In genomic region chr2:48600917-48601316, GRCh38 we compare ENCODE assay signal across 19 cellular contexts. TPM values are rescaled to one million over a fixed set of nuclear protein-coding genes. Genes with fewer than 3 reads are reported as not detected.
DNase-seq lines count a peak whose midpoint lies in the region; ATAC-seq and TF ChIP-seq lines count a peak whose summit lies in the region.
"Had no signal": no experiment of that assay in that cellular context is flagged by ENCODE, and none has a peak within 500 bp of the region (broad histone marks: within the 10 kb centered on the region; RNA-seq: fewer than 3 reads in every experiment).

No MANE protein-coding gene starts in this region.

- no peaks in the 10 kb centered on the region for H3K79me1 ChIP-seq in mesenchymal stem cell (replicated peaks; ENCODE audit: low read length, poor library complexity, severe bottlenecking)

- H2AK5ac ChIP-seq in mesenchymal stem cell (ENCODE audit: low read length, severe bottlenecking) = no peak overlapping the region

- H3K4me3 ChIP-seq in mesenchymal stem cell (ENCODE audit: insufficient read depth in 1 of 2, low read depth in 1 of 2, low read length in 2 of 2) = no peak overlapping the region
- H3K4me3 ChIP-seq: stomach had no signal

- H4K8ac ChIP-seq in mesenchymal stem cell (ENCODE audit: low read length) = no peak overlapping the region

- DNase-seq in AG20443 (ENCODE audit: low spot score) (peak; percentile 58), LHCN-M2 (ENCODE audit: low read depth) (peak; percentile 30), dedifferentiated amniotic fluid mesenchymal stem cell (ENCODE audit: extremely low spot score) (peak; percentile 28), mesenchymal stem cell (peak; percentile 3), RPMI8226 (no peak), SW 1271 (lab: John Stamatoyannopoulos, UW) (no peak), mesothelial cell of epicardium (ENCODE audit: low spot score in 2 of 2, unreplicated experiment in 2 of 2) (no peak)
- DNase-seq: activated CD4-positive, alpha-beta memory T cell treated with anti-CD3 and anti-CD28 coated beads, Interleukin-2, amount 10 ng/mL, durations not matched to agents 7 days and 5 days; activated T-cell treated with anti-CD3 and anti-CD28 coated beads, Interleukin-2, amount 50 U/mL, for 24 hours; left cardiac atrium; NCI-H1048; stomach; T-helper 17 cell had no signal

- H3K4me1 ChIP-seq in mesenchymal stem cell (ENCODE audit: control insufficient read depth, insufficient read depth, low read depth, low read length) = no peaks in the 10 kb centered on the region

- H3K18ac ChIP-seq in mesenchymal stem cell (ENCODE audit: low read depth in 1 of 2, low read length in 2 of 2) = no peak overlapping the region

- peak overlapping the region; percentile 78 for H3K9ac ChIP-seq in mesenchymal stem cell (ENCODE audit: low read length)

- no peak overlapping the region for H3K4me3 Mint-ChIP-seq in mesothelial cell of epicardium
- H3K4me3 Mint-ChIP-seq: activated CD4-positive, alpha-beta memory T cell treated with anti-CD3 and anti-CD28 coated beads, Interleukin-2, amount 10 ng/mL, durations not matched to agents 7 days and 5 days; activated T-cell treated with anti-CD3 and anti-CD28 coated beads, Interleukin-2, amount 50 U/mL, for 24 hours; H9; T-helper 17 cell had no signal

- H3K9me3 Mint-ChIP-seq in mesothelial cell of epicardium = no peaks in the 10 kb centered on the region
- H3K9me3 Mint-ChIP-seq: activated CD4-positive, alpha-beta memory T cell treated with anti-CD3 and anti-CD28 coated beads, Interleukin-2, amount 10 ng/mL, durations not matched to agents 7 days and 5 days; activated naive CD4-positive, alpha-beta T cell treated with anti-CD3 and anti-CD28 coated beads, Interleukin-2, amount 50 U/mL, for 72 hours; activated T-cell treated with anti-CD3 and anti-CD28 coated beads, Interleukin-2, amount 50 U/mL, for 24 hours; H9 had no signal

- H2BK15ac ChIP-seq in mesenchymal stem cell (ENCODE audit: low read depth, poor library complexity, severe bottlenecking) = no peak overlapping the region

- H3K36me3 ChIP-seq in mesenchymal stem cell (ENCODE audit: control insufficient read depth in 1 of 2, insufficient read depth in 2 of 2, low read depth in 1 of 2, low read length in 2 of 2) = no peaks in the 10 kb centered on the region
- H3K36me3 ChIP-seq: WERI-Rb-1 had no signal

- no peak overlapping the region for H3K4ac ChIP-seq in mesenchymal stem cell (ENCODE audit: low read depth in 1 of 2, low read length in 2 of 2)

- no peaks in the 10 kb centered on the region for H3K27me3 ChIP-seq in mesenchymal stem cell (ENCODE audit: control insufficient read depth in 1 of 2, insufficient read depth in 1 of 2, low read length in 2 of 2)
- H3K27me3 ChIP-seq: stomach had no signal

- WGBS in mesenchymal stem cell = 93% methylated on average over 2 of the region's 3 CpGs

- TF ChIP-seq CTCF in mesothelial cell of epicardium (IDR thresholded peaks at IDR 0.05; ENCODE audit: unreplicated experiment) = no peak

- no peak overlapping the region for H3K4me2 ChIP-seq in mesenchymal stem cell (ENCODE audit: low read length, poor library complexity, severe bottlenecking)

- no peak overlapping the region for H4K91ac ChIP-seq in mesenchymal stem cell (ENCODE audit: low read length)

- H3K4me1 Mint-ChIP-seq in mesothelial cell of epicardium = peaks cover 12% of the 10 kb centered on the region
- H3K4me1 Mint-ChIP-seq: activated CD4-positive, alpha-beta memory T cell treated with anti-CD3 and anti-CD28 coated beads, Interleukin-2, amount 10 ng/mL, durations not matched to agents 7 days and 5 days; H9; T-helper 17 cell had no signal

- H2AFZ ChIP-seq in mesenchymal stem cell (ENCODE audit: low read depth, low read length) = no peak overlapping the region

- H2BK12ac ChIP-seq in mesenchymal stem cell (ENCODE audit: low read length in 2 of 2) = no peak overlapping the region

- no peak overlapping the region for H3K27ac ChIP-seq in mesenchymal stem cell (ENCODE audit: low read length, poor library complexity, severe bottlenecking)
- H3K27ac ChIP-seq: HL-60, stomach, WERI-Rb-1 had no signal

- H2BK5ac ChIP-seq in mesenchymal stem cell (ENCODE audit: low read depth, low read length, poor library complexity, severe bottlenecking) = no peak overlapping the region

- no peak overlapping the region for H3K23ac ChIP-seq in mesenchymal stem cell (ENCODE audit: low read length in 2 of 2)

- no peak for ATAC-seq in HG03159 (IDR thresholded peaks at IDR 0.05; ENCODE audit: unreplicated experiment)
- ATAC-seq: T-helper 17 cell had no signal

- H3K27ac Mint-ChIP-seq in mesothelial cell of epicardium = no peak overlapping the region
- H3K27ac Mint-ChIP-seq: activated CD4-positive, alpha-beta memory T cell treated with anti-CD3 and anti-CD28 coated beads, Interleukin-2, amount 10 ng/mL, durations not matched to agents 7 days and 5 days; activated naive CD4-positive, alpha-beta T cell treated with anti-CD3 and anti-CD28 coated beads, Interleukin-2, amount 50 U/mL, for 72 hours; activated T-cell treated with anti-CD3 and anti-CD28 coated beads, Interleukin-2, amount 50 U/mL, for 24 hours; H9; T-helper 17 cell had no signal

- no peaks in the 10 kb centered on the region for H3K9me3 ChIP-seq in mesenchymal stem cell (ENCODE audit: control insufficient read depth, low read length)
- H3K9me3 ChIP-seq: stomach had no signal

- peaks cover 22% of the 10 kb centered on the region for H3K36me3 Mint-ChIP-seq in mesothelial cell of epicardium
- H3K36me3 Mint-ChIP-seq: activated naive CD4-positive, alpha-beta T cell treated with anti-CD3 and anti-CD28 coated beads, Interleukin-2, amount 50 U/mL, for 72 hours had no signal

- no peaks in the 10 kb centered on the region for H3K27me3 Mint-ChIP-seq in mesothelial cell of epicardium (ENCODE audit: low read depth)
- H3K27me3 Mint-ChIP-seq: activated CD4-positive, alpha-beta memory T cell treated with anti-CD3 and anti-CD28 coated beads, Interleukin-2, amount 10 ng/mL, durations not matched to agents 7 days and 5 days had no signal

- H3K14ac ChIP-seq in mesenchymal stem cell (ENCODE audit: low read length in 2 of 2) = no peak overlapping the region

- no peak overlapping the region for H2BK120ac ChIP-seq in mesenchymal stem cell (ENCODE audit: low read depth, low read length)

RNA-seq across cellular contexts. Expression of gene GTF2A1L, which starts 16.7 kb away (rescaled TPM):
- 0.19 and 0.23 TPM in 2 replicates for total RNA-seq in LHCN-M2 (2014; rRNA removed)
- polyA plus RNA-seq in LHCN-M2 (2012) = not detected
- 0.44 TPM for polyA plus RNA-seq in mesenchymal stem cell (2013, experiment 1 of 2)
- polyA plus RNA-seq in mesenchymal stem cell (2013, experiment 2 of 2) = 0.42 TPM
- total RNA-seq in mesothelial cell of epicardium = 0.69 TPM in 1 of 3 replicates, not detected in the others
- total RNA-seq: activated CD4-positive, alpha-beta memory T cell treated with anti-CD3 and anti-CD28 coated beads, Interleukin-2, amount 10 ng/mL, durations not matched to agents 7 days and 5 days; activated naive CD4-positive, alpha-beta T cell treated with anti-CD3 and anti-CD28 coated beads, Interleukin-2, amount 50 U/mL, for 72 hours; H9; left cardiac atrium; T-helper 17 cell had no signal
- polyA plus RNA-seq: right cardiac atrium had no signal

Comparison
In these comparisons a context has a peak if more than half of its experiments do, and no peak if none do; other contexts are left out.
1. DNase-seq: peak in AG20443 (single experiment), LHCN-M2 (single experiment), dedifferentiated amniotic fluid mesenchymal stem cell (single experiment) and mesenchymal stem cell (single experiment); none in RPMI8226 (single experiment), SW 1271 (0 of 2) and mesothelial cell of epicardium (0 of 2).